Comparison of ENCODE assay signal across 8 cellular contexts in genomic region chr19:10288662-10289166, GRCh38. TPM values are rescaled to one million over a fixed set of nuclear protein-coding genes. Genes with fewer than 3 reads are reported as not detected.
DNase-seq lines count a peak whose midpoint lies in the region; ATAC-seq, FAIRE-seq and TF ChIP-seq lines count a peak whose summit lies in the region.

No MANE protein-coding gene starts in this region.

- POLR2A ChIA-PET in CD4-positive, alpha-beta T cell (lab: Charles Lee) = interaction anchor here (1.1 to 5.0 kb wide), 3 partner anchors 18 to 100 kb away, joined by 3 to 39 read pairs (median 6); partner anchors contain the start of gene ICAM1
- POLR2A ChIA-PET in HCT116 (lab: Charles Lee) = interaction anchor here (0.7 to 2.6 kb wide), 14 partner anchors 8 to 132 kb away, joined by 3 to 26 read pairs (median 5); partner anchors contain the start of genes FDX2, PDE4A, RAVER1 and TYK2
- POLR2A ChIA-PET in naive thymus-derived CD4-positive, alpha-beta T cell (lab: Charles Lee) = interaction anchor here (0.5 to 5.3 kb wide), 3 partner anchors 18 to 868 kb away, joined by 3 to 28 read pairs (median 4); partner anchors contain the start of gene ICAM1

- H3K4me3 ChIP-seq in HCT116 (replicated peaks in 1 of 2; ENCODE audit: low read depth in 1 of 2, low read length in 2 of 2) = peak overlapping the region; percentile 77 to 91
- peak overlapping the region; percentile 57 for H3K4me3 ChIP-seq in naive thymus-derived CD4-positive, alpha-beta T cell (ENCODE audit: low read length)

- no peaks in the 10 kb centered on the region for H4K20me1 ChIP-seq in HCT116 (ENCODE audit: insufficient read depth)

- no peak for TF ChIP-seq CTCF in CD4-positive, alpha-beta T cell (IDR thresholded peaks at IDR 0.05)
- TF ChIP-seq CTCF in HCT116 (IDR thresholded peaks at IDR 0.05 in 2 of 3, conservative IDR thresholded peaks at IDR 0.05 in 1 of 3; ENCODE audit: borderline replicate concordance in 1 of 3, insufficient read depth in 1 of 3, low read depth in 2 of 3, low read length in 2 of 3) = no peak

- RAD21 ChIA-PET in HCT116 (lab: Charles Lee; ENCODE audit: low non-redundant PET in 1 of 2, low total read pairs in 2 of 2, uncharacterized antibody in 2 of 2, unreplicated experiment in 2 of 2) = interaction anchor here (1.0 to 1.1 kb wide), 2 partner anchors 45 to 46 kb away, joined by 4 to 6 read pairs; partner anchors contain the start of gene RAVER1 (in 1 of the 2)

- H3K9me3 ChIP-seq in CD4-positive, alpha-beta T cell (ENCODE audit: control insufficient read depth, low read length) = no peaks in the 10 kb centered on the region
- no peaks in the 10 kb centered on the region for H3K9me3 ChIP-seq in HCT116 (ENCODE audit: control insufficient read depth in 1 of 2, insufficient read depth in 1 of 2, low read depth in 1 of 2, low read length in 2 of 2)
- H3K9me3 ChIP-seq in naive thymus-derived CD4-positive, alpha-beta T cell (ENCODE audit: control insufficient read depth in 2 of 3, low read length in 3 of 3) = no peaks in the 10 kb centered on the region

- H3K4me2 ChIP-seq in HCT116 (ENCODE audit: low read length) = peak overlapping the region; percentile 100

- H3K79me2 ChIP-seq in HCT116 (ENCODE audit: insufficient read depth, low read length) = peaks cover 16% of the 10 kb centered on the region; the same call in 1 of the 2 replicates

- peak overlapping the region; percentile 94 for H3K9ac ChIP-seq in HCT116 (ENCODE audit: low read length)

- peaks cover 13 to 63% of the 10 kb centered on the region in 2 experiments for H3K4me1 ChIP-seq in HCT116 (ENCODE audit: control insufficient read depth in 1 of 2, insufficient read depth in 2 of 2, low read length in 2 of 2)
- peaks cover 46 to 59% of the 10 kb centered on the region in 2 donors for H3K4me1 ChIP-seq in naive thymus-derived CD4-positive, alpha-beta T cell (ENCODE audit: control insufficient read depth in 2 of 2, insufficient read depth in 2 of 2, low read length in 2 of 2)

- CTCF ChIA-PET in CD4-positive, alpha-beta T cell (lab: Charles Lee) = interaction anchor here (1.7 to 3.1 kb wide), 3 partner anchors 18 to 128 kb away, joined by 6 to 10 read pairs (median 9); partner anchors contain the start of gene ICAM1
- CTCF ChIA-PET in HCT116 (lab: Charles Lee) = interaction anchor here (1.0 to 3.2 kb wide), 10 partner anchors 8 to 356 kb away, joined by 3 to 30 read pairs (median 8); partner anchors contain the start of gene CDC37
- CTCF ChIA-PET in naive thymus-derived CD4-positive, alpha-beta T cell (lab: Charles Lee) = interaction anchor here (1.1 kb wide), 1 partner anchor 28 kb away, joined by 3 read pairs; no protein-coding TSS in a partner anchor

- H2AFZ ChIP-seq in HCT116 (ENCODE audit: low read depth, low read length, poor library complexity, severe bottlenecking) = no peak overlapping the region

- H3K27ac Mint-ChIP-seq in CD4-positive, alpha-beta T cell = no peak overlapping the region
- H3K27ac Mint-ChIP-seq in naive thymus-derived CD4-positive, alpha-beta T cell = peak overlapping the region in 1 of 9 donors; percentile 55

- no peak for TF ChIP-seq POLR2A in HCT116 (IDR thresholded peaks at IDR 0.05; ENCODE audit: borderline replicate concordance, extremely low read depth, insufficient read depth, insufficient read length)

- peaks cover 73% of the 10 kb centered on the region for H3K4me1 Mint-ChIP-seq in CD4-positive, alpha-beta T cell (ENCODE audit: low read depth)
- H3K4me1 Mint-ChIP-seq in naive thymus-derived CD4-positive, alpha-beta T cell = peaks cover 43 to 73% (median 66%) of the 10 kb centered on the region in 7 donors

- no peak for ATAC-seq in CD4-positive, alpha-beta T cell (ENCODE audit: poor library complexity)
- peak; percentile 68 for ATAC-seq in HCT116
- no peak for ATAC-seq in naive thymus-derived CD4-positive, alpha-beta T cell
- ATAC-seq in HG03108 (IDR thresholded peaks at IDR 0.05; ENCODE audit: unreplicated experiment) = no peak
- no peak for ATAC-seq in GM18511 (IDR thresholded peaks at IDR 0.05; ENCODE audit: unreplicated experiment)

- intact Hi-C loops in CD4-positive, alpha-beta T cell (cut with DNase I, micrococcal nuclease) = loop anchor here in 1 of 2 experiments (5.0 kb wide), 1 partner anchor 44 kb away; the partner anchor contains the start of gene RAVER1
- intact Hi-C loops in HCT116 (cut with micrococcal nuclease) = loop anchor here (2.0 kb wide), 1 partner anchor 44 kb away; the partner anchor contains the start of gene RAVER1
- intact Hi-C loops in naive thymus-derived CD4-positive, alpha-beta T cell (cut with micrococcal nuclease) = loop anchor here (1.0 to 5.0 kb wide), 4 partner anchors 17 to 189 kb away; partner anchors contain the start of genes ICAM1 (in 1 of the 2) and RAVER1 (in 1 of the 2)

- BruUV-seq in HCT116 (replicated peaks; lab: Mats Ljungman, UMichigan) = TSS peak; percentile 57

- peaks cover 2 to 12% of the 10 kb centered on the region in 2 experiments; a peak in 3 of 4 replicates for H3K36me3 ChIP-seq in HCT116 (ENCODE audit: control insufficient read depth in 1 of 2, insufficient read depth in 2 of 2, low read length in 2 of 2)
- peaks cover 0 to 22% (median 0%) of the 10 kb centered on the region in 3 experiments for H3K36me3 ChIP-seq in naive thymus-derived CD4-positive, alpha-beta T cell (ENCODE audit: control insufficient read depth in 2 of 3, insufficient read depth in 3 of 3, low read length in 3 of 3)

- no peaks in the 10 kb centered on the region for H3K9me3 Mint-ChIP-seq in CD4-positive, alpha-beta T cell
- peaks cover 0 to 4% (median 0%) of the 10 kb centered on the region in 11 donors for H3K9me3 Mint-ChIP-seq in naive thymus-derived CD4-positive, alpha-beta T cell

- FAIRE-seq in RCC 7860 (lab: Jason Lieb, UNC) = no peak

- peaks cover 66% of the 10 kb centered on the region for H3K27me3 Mint-ChIP-seq in CD4-positive, alpha-beta T cell
- peaks cover 33 to 56% (median 46%) of the 10 kb centered on the region in 5 donors for H3K27me3 Mint-ChIP-seq in naive thymus-derived CD4-positive, alpha-beta T cell

- H3K4me3 Mint-ChIP-seq in CD4-positive, alpha-beta T cell = peak overlapping the region; percentile 77
- peak overlapping the region; percentile 70 to 87 (median 80) for H3K4me3 Mint-ChIP-seq in naive thymus-derived CD4-positive, alpha-beta T cell

- H3K27ac ChIP-seq in CD4-positive, alpha-beta T cell (ENCODE audit: low read depth, low read length) = no peak overlapping the region
- H3K27ac ChIP-seq in HCT116 (ENCODE audit: low read depth, low read length) (peak overlapping the region; percentile 76), caudate nucleus (ENCODE audit: low read depth, low read length) (no peak overlapping the region)
- no peak overlapping the region for H3K27ac ChIP-seq in naive thymus-derived CD4-positive, alpha-beta T cell (ENCODE audit: low read depth, low read length)

- TF ChIP-seq RAD21 in HCT116 (IDR thresholded peaks at IDR 0.05; ENCODE audit: low read depth) = no peak

- DNase-seq in CD4-positive, alpha-beta T cell = no peak
- peak; percentile 74 for DNase-seq in HCT116 (ENCODE audit: low read depth, low spot score)
- peak; percentile 88 for DNase-seq in RPMI8226
- peak in 45 of 61 donors; percentile 8 to 78 (median 50) for DNase-seq in caudate nucleus (lab: John Stamatoyannopoulos, UW)
- DNase-seq in naive thymus-derived CD4-positive, alpha-beta T cell = peak in 2 of 9 donors; percentile 16 to 49
- no peak for DNase-seq in RCC 7860 (ENCODE audit: low spot score)

- peaks cover 65% of the 10 kb centered on the region for H3K27me3 ChIP-seq in CD4-positive, alpha-beta T cell (ENCODE audit: control insufficient read depth, insufficient read depth, low read length)
- no peaks in the 10 kb centered on the region for H3K27me3 ChIP-seq in HCT116 (ENCODE audit: insufficient read depth, low read length)
- H3K27me3 ChIP-seq in naive thymus-derived CD4-positive, alpha-beta T cell (ENCODE audit: control insufficient read depth in 2 of 2, insufficient read depth in 2 of 2, low read length in 2 of 2) = peaks cover 8 to 44% of the 10 kb centered on the region in 2 donors

- peaks cover 22% of the 10 kb centered on the region for H3K36me3 Mint-ChIP-seq in CD4-positive, alpha-beta T cell (ENCODE audit: low read depth)
- H3K36me3 Mint-ChIP-seq in naive thymus-derived CD4-positive, alpha-beta T cell = peaks cover 7 to 29% (median 10%) of the 10 kb centered on the region in 5 donors

- H3K9me2 ChIP-seq in HCT116 (ENCODE audit: insufficient read depth) = no peaks in the 10 kb centered on the region

TF ChIP-seq in HCT116, 20 proteins besides CTCF, POLR2A, EP300 and RAD21 (continues in another document):
- no peak for TF ChIP-seq SP1 (IDR thresholded peaks at IDR 0.05; ENCODE audit: low read depth)

RNA-seq across cellular contexts. Expression of gene ICAM5, which starts 1.0 kb away (rescaled TPM):
- total RNA-seq in CD4-positive, alpha-beta T cell = not detected
- total RNA-seq in HCT116 (2021; ENCODE audit: unreplicated experiment) = 53.9 TPM
- 24.7 and 25.2 TPM in 2 replicates for polyA plus RNA-seq in HCT116 (2012)
- total RNA-seq in naive thymus-derived CD4-positive, alpha-beta T cell = 1 to 10 TPM in 1 of 5 experiments, under 1 TPM in 2, not detected in 2; 0.46 to 2.4 (median 0.48) TPM
- not detected for polyA plus RNA-seq in naive thymus-derived CD4-positive, alpha-beta T cell

RNA-seq across cellular contexts. Expression of gene ICAM4, which starts 2.0 kb away (rescaled TPM):
- under 1 TPM; 0.52 to 0.70 TPM for total RNA-seq in CD4-positive, alpha-beta T cell
- not detected for total RNA-seq in HCT116 (2021; ENCODE audit: unreplicated experiment)
- not detected in 2 replicates for polyA plus RNA-seq in HCT116 (2012)
- 1 to 10 TPM in 3 of 5 experiments, under 1 TPM in 2; 0.40 to 3.7 (median 1.2) TPM for total RNA-seq in naive thymus-derived CD4-positive, alpha-beta T cell
- polyA plus RNA-seq in naive thymus-derived CD4-positive, alpha-beta T cell = under 1 TPM; 0.52 to 0.55 TPM

RNA-seq across cellular contexts. Expression of gene ICAM1, which starts 17.8 kb away (rescaled TPM):
- 1 to 10 TPM; 7.0 to 7.4 TPM for total RNA-seq in CD4-positive, alpha-beta T cell
- total RNA-seq in HCT116 (2021; ENCODE audit: unreplicated experiment) = 5.0 TPM
- 4.9 and 5.8 TPM in 2 replicates for polyA plus RNA-seq in HCT116 (2012)
- 10 to 100 TPM in 3 of 5 experiments, 1 to 10 TPM in 2; 3.6 to 47.2 (median 16.3) TPM for total RNA-seq in naive thymus-derived CD4-positive, alpha-beta T cell
- 1 to 10 TPM; 1.2 to 3.9 TPM for polyA plus RNA-seq in naive thymus-derived CD4-positive, alpha-beta T cell

RNA-seq across cellular contexts. Expression of gene ZGLP1, which starts 20.9 kb away (rescaled TPM):
- total RNA-seq in CD4-positive, alpha-beta T cell = 1 to 10 TPM; 1.6 to 2.6 TPM
- total RNA-seq in HCT116 (2021; ENCODE audit: unreplicated experiment) = 5.0 TPM
- 1.7 and 2.6 TPM in 2 replicates for polyA plus RNA-seq in HCT116 (2012)
- total RNA-seq in naive thymus-derived CD4-positive, alpha-beta T cell = 10 to 100 TPM in 1 of 5 experiments, 1 to 10 TPM in 4; 1.2 to 11.4 (median 6.2) TPM
- polyA plus RNA-seq in naive thymus-derived CD4-positive, alpha-beta T cell = under 1 TPM in 1 of 2 donors, not detected in 1; 0.22 TPM

RNA-seq across cellular contexts. Expression of gene FDX2, which starts 27.1 kb away (rescaled TPM):
- 1 to 10 TPM; 1.2 to 1.9 TPM for total RNA-seq in CD4-positive, alpha-beta T cell
- total RNA-seq in HCT116 (2021; ENCODE audit: unreplicated experiment) = 21.0 TPM
- 20.2 and 21.5 TPM in 2 replicates for polyA plus RNA-seq in HCT116 (2012)
- 10 to 100 TPM in 2 of 5 experiments, 1 to 10 TPM in 3; 5.7 to 10.5 (median 9.3) TPM for total RNA-seq in naive thymus-derived CD4-positive, alpha-beta T cell
- 10 to 100 TPM; 18.3 to 19.4 TPM for polyA plus RNA-seq in naive thymus-derived CD4-positive, alpha-beta T cell

Comparison
In these comparisons a context has a peak if more than half of its experiments do, and no peak if none do; other contexts are left out.
1. DNase-seq: peak in HCT116 (single experiment), RPMI8226 (single experiment) and caudate nucleus (45 of 61); none in CD4-positive, alpha-beta T cell (0 of 10) and RCC 7860 (single experiment).
2. RNA of gene ICAM5, which starts 1.0 kb away (total RNA-seq): 53.9 TPM in HCT116 (single experiment); 0.46 to 2.4 TPM in naive thymus-derived CD4-positive, alpha-beta T cell and not detected in CD4-positive, alpha-beta T cell; every median in the first group is over 10 times any median in the second.